27 cellular contexts compared by ENCODE assay signal in genomic region chr5:150525163-150525562, GRCh38. TPM values are rescaled to one million over a fixed set of nuclear protein-coding genes. Genes with fewer than 3 reads are reported as not detected.
DNase-seq lines count a peak whose midpoint lies in the region; ATAC-seq, FAIRE-seq and TF ChIP-seq lines count a peak whose summit lies in the region.
"Had no signal": no experiment of that assay in that cellular context is flagged by ENCODE, and none has a peak within 500 bp of the region (broad histone marks: within the 10 kb centered on the region; RNA-seq: fewer than 3 reads in every experiment).

No MANE protein-coding gene starts in this region.

- TF ChIP-seq CTCF in lower lobe of right lung (IDR thresholded peaks at IDR 0.05), result no peak
- TF ChIP-seq CTCF in spleen (IDR thresholded peaks at IDR 0.05 in 8 of 11, conservative IDR thresholded peaks at IDR 0.05 in 3 of 11), result no peak

- intact Hi-C loops in lower lobe of right lung (cut with DNase I), result no loop called here
- intact Hi-C loops in spleen (cut with DNase I; ENCODE audit: low total_unique reads), result no loop called here

- H3K9me3 ChIP-seq in HUES64 (ENCODE audit: insufficient read depth, low read depth, low read length) (no peaks in the 10 kb centered on the region), lower lobe of right lung (no peaks in the 10 kb centered on the region), spleen (no peaks in the 10 kb centered on the region)
- H3K9me3 ChIP-seq: sigmoid colon had no signal

- TF ChIP-seq POLR2A in spleen (IDR thresholded peaks at IDR 0.05), result no peak
- TF ChIP-seq POLR2A in GM12891 (IDR thresholded peaks at IDR 0.05; ENCODE audit: low read depth, low read length), result no peak

- H3K36me3 ChIP-seq in HUES64 (ENCODE audit: insufficient read depth, low read length), result peaks cover 24% of the 10 kb centered on the region
- H3K36me3 ChIP-seq in lower lobe of right lung, result peaks cover 54% of the 10 kb centered on the region
- peaks cover 0 to 95% (median 28%) of the 10 kb centered on the region in 6 donors for H3K36me3 ChIP-seq in spleen

- H3K4me1 ChIP-seq in HUES64 (ENCODE audit: insufficient read depth, low read length) (peaks cover 38% of the 10 kb centered on the region), lower lobe of right lung (peaks cover 60% of the 10 kb centered on the region), spleen (peaks cover 12 to 98% (median 69%) of the 10 kb centered on the region in 6 donors)

- no peak for FAIRE-seq in GM12891 (lab: Jason Lieb, UNC)
- FAIRE-seq: bronchial epithelial cell, G401.6, GM18507, H54, islet of Langerhans, TTC549 had no signal

- H3K27me3 ChIP-seq in HUES64 (ENCODE audit: insufficient read depth, low read length), result no peaks in the 10 kb centered on the region
- H3K27me3 ChIP-seq in lower lobe of right lung (ENCODE audit: low read depth), result no peaks in the 10 kb centered on the region
- H3K27me3 ChIP-seq in spleen (replicated peaks in 1 of 7), result no peaks in the 10 kb centered on the region
- H3K27me3 ChIP-seq: sigmoid colon had no signal

- WGBS in HUES64, result 55% methylated on average over 8 of the region's 8 CpGs
- 72 to 83% (median 77%) methylated on average over 7 to 8 of the region's 8 CpGs for WGBS in spleen, 5 donors

- ATAC-seq in lower lobe of right lung (no peak), GM21576 (IDR thresholded peaks at IDR 0.05; ENCODE audit: unreplicated experiment) (no peak)
- ATAC-seq: activated CD4-positive, alpha-beta T cell treated with anti-CD3 and anti-CD28 coated beads for 36 hours; naive thymus-derived CD4-positive, alpha-beta T cell; PC-3; T-cell had no signal

- H3K9ac ChIP-seq in HUES64 (ENCODE audit: low read depth, low read length), result no peak overlapping the region

- H3K4me3 ChIP-seq in HUES64 (ENCODE audit: low read length), result no peak overlapping the region
- no peak overlapping the region for H3K4me3 ChIP-seq in lower lobe of right lung
- peak overlapping the region in 1 of 8 donors; percentile 21 for H3K4me3 ChIP-seq in spleen
- H3K4me3 ChIP-seq: sigmoid colon had no signal

- H3K27ac ChIP-seq in HUES64 (ENCODE audit: low read depth, low read length) (peak overlapping the region; percentile 56; the same call in 1 of the 2 replicates), cingulate gyrus (ENCODE audit: low read depth, low read length) (peak overlapping the region; percentile 50), lower lobe of right lung (peak overlapping the region; percentile 33), spleen (peak overlapping the region in 7 of 8 donors; percentile 29 to 78 (median 69))

- DNase-seq in lower lobe of right lung (no peak), spleen (no peak), NOMO-1 (lab: John Stamatoyannopoulos, UW; ENCODE audit: unreplicated experiment in 2 of 2) (no peak), GM12891 (ENCODE audit: insufficient read length, low spot score) (no peak), NCI-H1092 (lab: John Stamatoyannopoulos, UW) (no peak)
- DNase-seq: activated CD4-positive, alpha-beta T cell treated with anti-CD3 and anti-CD28 coated beads for 36 hours; activated CD8-positive, alpha-beta memory T cell treated with anti-CD3 and anti-CD28 coated beads for 24 hours; activated T-cell treated with anti-CD3 and anti-CD28 coated beads, Interleukin-2, amount 50 U/mL, for 24 hours; CD4-positive, alpha-beta T cell; hippocampal formation; KBM-7; MV-4-11; naive thymus-derived CD4-positive, alpha-beta T cell; NCI-H187; NCI-H2227 treated with DMSO at 0.1 percent for 48 hours; PC-3; sigmoid colon; T-cell had no signal

TF ChIP-seq in GM12891, 5 proteins besides CTCF, POLR2A, EP300 and RAD21:
- TF ChIP-seq TAF1 (IDR thresholded peaks at IDR 0.05; ENCODE audit: low read depth, low read length), result no peak
- TF ChIP-seq POLR2AphosphoS5 (IDR thresholded peaks at IDR 0.05; ENCODE audit: low read depth, low read length), result no peak
- no peak for TF ChIP-seq SPI1 (IDR thresholded peaks at IDR 0.05; ENCODE audit: low read depth, low read length)
- TF ChIP-seq PAX5 (IDR thresholded peaks at IDR 0.05; ENCODE audit: insufficient read depth, low read length, severe bottlenecking), result no peak
- no peak for TF ChIP-seq POU2F2 (IDR thresholded peaks at IDR 0.05; ENCODE audit: low read depth, low read length)

RNA-seq across cellular contexts. Expression of gene NDST1, which starts 17.2 kb away (rescaled TPM):
- 34.7 TPM for polyA plus RNA-seq in HUES64 (2013, experiment 1 of 2)
- polyA plus RNA-seq in HUES64 (2013, experiment 2 of 2), result 33.9 TPM
- 117 TPM for total RNA-seq in lower lobe of right lung
- 100 to 1,000 TPM; 123 to 360 (median 261) TPM for total RNA-seq in spleen
- 10 to 100 TPM in 1 of 3 donors, 1 to 10 TPM in 2; 6.1 to 45.7 (median 6.8) TPM for polyA plus RNA-seq in spleen
- polyA plus RNA-seq in GM12891 (2012; ENCODE audit: low read depth, missing spikeins), result 11.7 TPM
